In genomic region chr5:119445544-119445943, GRCh38 we compare ENCODE assay signal across 31 cellular contexts.
"Had no signal": no experiment of that assay in that cellular context is flagged by ENCODE, and none has a peak within 500 bp of the region (broad histone marks: within the 10 kb centered on the region; RNA-seq: fewer than 3 reads in every experiment).

No MANE protein-coding gene starts in this region.

- H3K4me1 Mint-ChIP-seq: activated CD4-positive, alpha-beta T cell treated with anti-CD3 and anti-CD28 coated beads, Interleukin-2, amount 10 ng/mL, durations not matched to agents 7 days and 5 days; activated naive CD8-positive, alpha-beta T cell treated with anti-CD3 and anti-CD28 coated beads, Interleukin-2, amount 50 U/mL, for 24 hours; brain had no signal

- H3K27ac Mint-ChIP-seq: activated CD4-positive, alpha-beta memory T cell treated with anti-CD3 and anti-CD28 coated beads for 36 hours; activated CD4-positive, alpha-beta T cell treated with anti-CD3 and anti-CD28 coated beads, Interleukin-2, amount 10 ng/mL, durations not matched to agents 7 days and 5 days; activated naive CD4-positive, alpha-beta T cell treated with anti-CD3 and anti-CD28 coated beads, Interleukin-2, amount 50 U/mL, for 72 hours; activated naive CD8-positive, alpha-beta T cell treated with anti-CD3 and anti-CD28 coated beads, Interleukin-2, amount 50 U/mL, for 24 hours; brain; T-cell had no signal

- H3K4me3 ChIP-seq: cardiac muscle cell, SK-N-MC had no signal

- ATAC-seq: activated naive CD4-positive, alpha-beta T cell treated with anti-CD3 and anti-CD28 coated beads, Interleukin-2, amount 50 U/mL, for 72 hours; activated naive CD8-positive, alpha-beta T cell treated with anti-CD3 and anti-CD28 coated beads, Interleukin-2, amount 50 U/mL, for 24 hours; activated T-cell treated with anti-CD3 and anti-CD28 coated beads, Interleukin-2, amount 50 U/mL, for 4 hours; Panc1; Right ventricle myocardium inferior; T-cell had no signal

- H3K36me3 Mint-ChIP-seq: activated CD4-positive, alpha-beta memory T cell treated with anti-CD3 and anti-CD28 coated beads for 36 hours; brain; T-cell had no signal

- H3K36me3 ChIP-seq: cardiac muscle cell had no signal

- H3K27me3 ChIP-seq: cardiac muscle cell had no signal

- DNase-seq: activated CD4-positive, alpha-beta memory T cell treated with anti-CD3 and anti-CD28 coated beads for 36 hours; activated CD4-positive, alpha-beta T cell treated with anti-CD3 and anti-CD28 coated beads, Interleukin-2, amount 10 ng/mL, durations not matched to agents 7 days and 5 days; activated CD4-positive, CD25-positive, alpha-beta regulatory T cell; activated CD8-positive, alpha-beta memory T cell treated with anti-CD3 and anti-CD28 coated beads for 24 hours; activated effector memory CD4-positive, alpha-beta T cell treated with anti-CD3 and anti-CD28 coated beads, Interleukin-2, amount 50 U/mL, for 16 hours; activated naive CD4-positive, alpha-beta T cell treated with Interleukin-2 at 50 U/mL for 16 hours; activated naive CD8-positive, alpha-beta T cell treated with anti-CD3 and anti-CD28 coated beads, Interleukin-2, amount 50 U/mL, for 24 hours; activated T-cell treated with anti-CD3 and anti-CD28 coated beads, Interleukin-2, amount 50 U/mL, for 4 hours; amygdala; MV-4-11; NCI-H1092 treated with DMSO at 0.1 percent for 48 hours; NCI-H1417 treated with DMSO at 0.1 percent for 48 hours; NCI-H1694; NCI-H2029; NCI-H2107; NCI-H2171 treated with DMSO at 0.1 percent for 48 hours; NCI-H226; NCI-H526; NK-92 treated with Interleukin-12 subunit alpha and Interleukin-12 subunit beta, amount 100 ng/mL, for 24 hours; OCI-M1; RPMI8226; T-cell; T-helper 2 cell; T1000 had no signal

- H3K9ac ChIP-seq: KMS-11 had no signal

- H3K4me3 Mint-ChIP-seq: activated CD4-positive, alpha-beta memory T cell treated with anti-CD3 and anti-CD28 coated beads for 36 hours; activated CD4-positive, alpha-beta T cell treated with anti-CD3 and anti-CD28 coated beads, Interleukin-2, amount 10 ng/mL, durations not matched to agents 7 days and 5 days; activated naive CD8-positive, alpha-beta T cell treated with anti-CD3 and anti-CD28 coated beads, Interleukin-2, amount 50 U/mL, for 24 hours; activated T-cell treated with anti-CD3 and anti-CD28 coated beads, Interleukin-2, amount 50 U/mL, for 4 hours; brain; T-cell had no signal

- H3K4me2 ChIP-seq: KMS-11 had no signal

- H3K27ac ChIP-seq: cardiac muscle cell, KMS-11, SK-N-MC had no signal

- H3K9me3 Mint-ChIP-seq: activated naive CD8-positive, alpha-beta T cell treated with anti-CD3 and anti-CD28 coated beads, Interleukin-2, amount 50 U/mL, for 24 hours had no signal
